In genomic region chr9:119257592-119257991, GRCh38 we compare ENCODE assay signal across 26 cellular contexts.
DNase-seq lines count a peak whose midpoint lies in the region; ATAC-seq, FAIRE-seq and TF ChIP-seq lines count a peak whose summit lies in the region.
"Had no signal": no experiment of that assay in that cellular context is flagged by ENCODE, and none has a peak within 500 bp of the region (broad histone marks: within the 10 kb centered on the region; RNA-seq: fewer than 3 reads in every experiment).

No MANE protein-coding gene starts in this region.

- H3K4ac ChIP-seq in H1 (replicated peaks; ENCODE audit: insufficient read length, low read depth, low read length) (no peak overlapping the region), mesendoderm (ENCODE audit: low read depth, low read length) (no peak overlapping the region)

- CTCF ChIA-PET in H1 (lab: Charles Lee; ENCODE audit: partially characterized antibody), result interaction anchor here (0.6 to 2.1 kb wide), 4 partner anchors 16 to 75 kb away, joined by 3 to 7 read pairs (median 3); no protein-coding TSS in a partner anchor

- no peak for TF ChIP-seq POLR2A in H1 (IDR thresholded peaks at IDR 0.05; ENCODE audit: control extremely low read depth in 1 of 2, low read depth in 2 of 2, low read length in 2 of 2)

- POLR2A ChIA-PET in H1 (lab: Charles Lee; ENCODE audit: partially characterized antibody), result no interaction called here

- peaks cover 0 to 11% of the 10 kb centered on the region in 2 experiments; a peak in 2 of 4 replicates for H3K79me2 ChIP-seq in H1 (ENCODE audit: control insufficient read depth in 1 of 2, insufficient read depth in 2 of 2, low read length in 2 of 2)
- H3K79me2 ChIP-seq in mesendoderm (ENCODE audit: control insufficient read depth, insufficient read depth, low read length), result no peaks in the 10 kb centered on the region

- peaks cover 0 to 2% of the 10 kb centered on the region in 2 experiments for H4K20me1 ChIP-seq in H1 (replicated peaks in 1 of 2; ENCODE audit: control insufficient read depth in 1 of 2, insufficient read depth in 2 of 2, low read length in 2 of 2)
- H4K20me1 ChIP-seq: BLaER1 treated with 17β-estradiol and CSF1 and Interleukin-3, amounts not matched to agents 10 nM and 100 nM had no signal

- no peak overlapping the region for H2BK5ac ChIP-seq in H1 (ENCODE audit: low read depth, low read length)
- no peak overlapping the region for H2BK5ac ChIP-seq in mesendoderm (ENCODE audit: low read length)

- no peak overlapping the region for H3K56ac ChIP-seq in H1 (replicated peaks; ENCODE audit: insufficient read length, low read depth, low read length)
- no peak overlapping the region for H3K56ac ChIP-seq in mesendoderm (ENCODE audit: low read length)

- H3K4me3 Mint-ChIP-seq in effector memory CD8-positive, alpha-beta T cell, result no peak overlapping the region
- H3K4me3 Mint-ChIP-seq: B cell; CD4-positive, alpha-beta T cell; CD8-positive, alpha-beta T cell had no signal

- TF ChIP-seq CTCF in H1 (IDR thresholded peaks at IDR 0.05; ENCODE audit: control extremely low read depth in 1 of 3, insufficient read depth in 1 of 3, low read depth in 1 of 3, low read length in 3 of 3), result no peak

- ATAC-seq in effector memory CD8-positive, alpha-beta T cell (replicated peaks), result no peak
- ATAC-seq: A549; CD8-positive, alpha-beta T cell had no signal

- WGBS in H1 (ENCODE audit: extremely low coverage in 1 of 2, insufficient coverage in 1 of 2, insufficient read length in 1 of 2, insufficient replicate concordance in 2 of 2, low coverage in 1 of 2, low lambda C conversion rate in 2 of 2, missing lambda C conversion rate in 1 of 2), 2 experiments, result 91% methylated on average over 4 of the region's 4 CpGs; no CpG with 5 or more reads in 1 of the 2 experiments
- no CpG with 5 or more reads among the region's 4 CpGs for WGBS in mesendoderm (ENCODE audit: extremely low coverage, insufficient coverage, low lambda C conversion rate)

- no peak overlapping the region for H4K5ac ChIP-seq in H1 (ENCODE audit: insufficient read length, low read depth, low read length)
- H4K5ac ChIP-seq in mesendoderm (ENCODE audit: low read length), result no peak overlapping the region

- 0 out of 2 replicates have a peak overlapping the region, but pooled peaks have one; percentile 25 for H2BK15ac ChIP-seq in H1 (ENCODE audit: low read length)
- no peak overlapping the region for H2BK15ac ChIP-seq in mesendoderm (replicated peaks; ENCODE audit: low read depth)

- no peak overlapping the region for H4K8ac ChIP-seq in H1 (ENCODE audit: extremely low read depth, insufficient read depth, low read length)
- no peak overlapping the region for H4K8ac ChIP-seq in mesendoderm (ENCODE audit: low read depth, low read length)

- in situ Hi-C loops in G401 (cut with HindIII; ENCODE audit: low sequenced_read_pairs), result no loop called here

- H3K36me3 Mint-ChIP-seq in effector memory CD8-positive, alpha-beta T cell (ENCODE audit: insufficient read depth), result no peaks in the 10 kb centered on the region
- H3K36me3 Mint-ChIP-seq: CD8-positive, alpha-beta T cell had no signal

- no peak overlapping the region for H3K4me2 ChIP-seq in H1 (ENCODE audit: insufficient read depth in 1 of 2, low read depth in 2 of 2, low read length in 2 of 2)
- H3K4me2 ChIP-seq in mesendoderm (ENCODE audit: low read length), result no peak overlapping the region
- H3K4me2 ChIP-seq: A549; BLaER1 treated with 17β-estradiol and CSF1 and Interleukin-3, amounts not matched to agents 10 nM and 100 nM had no signal

- no peaks in the 10 kb centered on the region for H3K36me3 ChIP-seq in H1 (ENCODE audit: control insufficient read depth in 2 of 4, insufficient read depth in 4 of 4, low read length in 3 of 4)
- no peaks in the 10 kb centered on the region for H3K36me3 ChIP-seq in mesendoderm (ENCODE audit: control insufficient read depth, insufficient read depth, low read length)
- H3K36me3 ChIP-seq: BLaER1 treated with 17β-estradiol and CSF1 and Interleukin-3, amounts not matched to agents 10 nM and 100 nM had no signal

- H3K4me3 ChIP-seq in H1 (ENCODE audit: extremely low read depth in 1 of 4, insufficient read depth in 2 of 4, low read depth in 3 of 4, low read length in 4 of 4) (no peak overlapping the region), mesendoderm (ENCODE audit: low read length) (no peak overlapping the region)
- H3K4me3 ChIP-seq: A549; BLaER1 treated with 17β-estradiol and CSF1 and Interleukin-3, amounts not matched to agents 10 nM and 100 nM had no signal

- TF ChIP-seq RAD21 in H1 (IDR thresholded peaks at IDR 0.05 in 1 of 2, conservative IDR thresholded peaks at IDR 0.05 in 1 of 2; ENCODE audit: low read depth in 2 of 2, low read length in 2 of 2), result no peak

- H2BK12ac ChIP-seq in H1 (ENCODE audit: low read depth, low read length), result no peak overlapping the region

- no peaks in the 10 kb centered on the region for H3K27me3 Mint-ChIP-seq in effector memory CD8-positive, alpha-beta T cell
- H3K27me3 Mint-ChIP-seq: B cell; CD4-positive, alpha-beta T cell had no signal

- H3K27me3 ChIP-seq in H1 (replicated peaks in 1 of 4; ENCODE audit: control insufficient read depth in 3 of 4, extremely low read depth in 1 of 4, insufficient read depth in 3 of 4, low read length in 3 of 4) (no peaks in the 10 kb centered on the region), mesendoderm (ENCODE audit: insufficient read depth, low read length, poor library complexity) (no peaks in the 10 kb centered on the region)
- H3K27me3 ChIP-seq: BLaER1 treated with 17β-estradiol and CSF1 and Interleukin-3, amounts not matched to agents 10 nM and 100 nM had no signal

- no peaks in the 10 kb centered on the region for H3K4me1 Mint-ChIP-seq in effector memory CD8-positive, alpha-beta T cell (ENCODE audit: low read depth in 2 of 2)
- H3K4me1 Mint-ChIP-seq: B cell had no signal

- TF ChIP-seq EP300 in H1 (IDR thresholded peaks at IDR 0.05; ENCODE audit: borderline replicate concordance in 1 of 2, low read depth in 2 of 2, low read length in 2 of 2), result no peak

- H4K91ac ChIP-seq in H1 (replicated peaks; ENCODE audit: insufficient read length, low read length), result no peak overlapping the region

- H3K18ac ChIP-seq in H1 (ENCODE audit: extremely low read depth, low read length) (no peak overlapping the region), mesendoderm (ENCODE audit: low read length) (no peak overlapping the region)

- H3K4me1 ChIP-seq in H1 (replicated peaks in 1 of 4; ENCODE audit: control insufficient read depth in 3 of 4, insufficient read depth in 4 of 4, low read length in 3 of 4), result peaks cover 0 to 3% (median 0%) of the 10 kb centered on the region in 4 experiments; a peak in 2 of 7 replicates
- no peaks in the 10 kb centered on the region for H3K4me1 ChIP-seq in mesendoderm (ENCODE audit: control insufficient read depth, low read depth, low read length)
- H3K4me1 ChIP-seq: A549; BLaER1 treated with 17β-estradiol and CSF1 and Interleukin-3, amounts not matched to agents 10 nM and 100 nM; Caco-2 had no signal

- no peaks in the 10 kb centered on the region for H3K23me2 ChIP-seq in H1 (ENCODE audit: low read depth, low read length)

- no peaks in the 10 kb centered on the region; the same call in 1 of the 2 replicates for H3K79me1 ChIP-seq in H1 (ENCODE audit: low read depth, low read length)
- no peaks in the 10 kb centered on the region for H3K79me1 ChIP-seq in mesendoderm (ENCODE audit: low read length)

- no peak overlapping the region for H3K14ac ChIP-seq in H1 (ENCODE audit: insufficient read length)

- H2BK120ac ChIP-seq in H1 (replicated peaks; ENCODE audit: low read depth, low read length), result no peak overlapping the region
- H2BK120ac ChIP-seq in mesendoderm (ENCODE audit: low read depth, low read length), result no peak overlapping the region

- H3K9me3 Mint-ChIP-seq in effector memory CD8-positive, alpha-beta T cell, result peaks cover 15 to 17% of the 10 kb centered on the region in 2 donors

- H3K23ac ChIP-seq in H1 (ENCODE audit: insufficient read length) (no peak overlapping the region), mesendoderm (ENCODE audit: low read length) (peak overlapping the region; percentile 87)

- H3K9me3 ChIP-seq in H1 (ENCODE audit: insufficient read depth in 2 of 2, low read depth in 1 of 2, low read length in 1 of 2), result no peaks in the 10 kb centered on the region
- H3K9me3 ChIP-seq: A549; BLaER1 treated with 17β-estradiol and CSF1 and Interleukin-3, amounts not matched to agents 10 nM and 100 nM; Caco-2 had no signal

- H3K27ac ChIP-seq in H1 (ENCODE audit: low read depth, low read length) (no peak overlapping the region), mesendoderm (ENCODE audit: low read depth, low read length) (no peak overlapping the region)
- H3K27ac ChIP-seq: 22Rv1; A549; BLaER1 treated with 17β-estradiol and CSF1 and Interleukin-3, amounts not matched to agents 10 nM and 100 nM; C4-2B had no signal

- no peak overlapping the region for H2BK20ac ChIP-seq in H1 (ENCODE audit: low read length)

- H3K9ac ChIP-seq in H1 (replicated peaks in 1 of 4; ENCODE audit: extremely low read depth in 1 of 4, low read depth in 3 of 4, low read length in 3 of 4) (no peak overlapping the region), mesendoderm (ENCODE audit: low read length) (no peak overlapping the region)
- H3K9ac ChIP-seq: BLaER1 treated with 17β-estradiol and CSF1 and Interleukin-3, amounts not matched to agents 10 nM and 100 nM had no signal

- no peak overlapping the region for H2AK5ac ChIP-seq in H1 (ENCODE audit: low read depth, low read length)
- no peak overlapping the region for H2AK5ac ChIP-seq in mesendoderm (ENCODE audit: low read length)

- H3K27ac Mint-ChIP-seq in effector memory CD8-positive, alpha-beta T cell, result no peak overlapping the region
- H3K27ac Mint-ChIP-seq: B cell; CD4-positive, alpha-beta T cell; CD8-positive, alpha-beta T cell had no signal

- no peak for FAIRE-seq in H1 (lab: Jason Lieb, UNC)
- FAIRE-seq: A549, D721Med, G401.6, GM12892, GM18507, GM19239 had no signal

- no peak overlapping the region for H2AFZ ChIP-seq in H1 (ENCODE audit: low read length)

- DNase-seq in NCI-H2171 (lab: John Stamatoyannopoulos, UW) (peak; percentile 10), H1 (ENCODE audit: low read depth in 1 of 2, low spot score in 2 of 2) (no peak), mesendoderm (no peak), retina (peak; percentile 41), G401 (ENCODE audit: low spot score) (no peak)
- DNase-seq in effector memory CD8-positive, alpha-beta T cell, result no peak
- DNase-seq in activated naive CD4-positive, alpha-beta T cell treated with Interleukin-2 at 50 U/mL for 16 hours, result no peak
- DNase-seq: AML-193; Caco-2; Calu3; CD4-positive, alpha-beta T cell; CD8-positive, alpha-beta T cell; DMS79; DND-41; EL; GF-D8 had no signal

TF ChIP-seq in H1, 55 proteins besides CTCF, POLR2A, EP300 and RAD21 (continues in another document):
- TF ChIP-seq YY1 (IDR thresholded peaks at IDR 0.05; ENCODE audit: low read depth, low read length) (no peak), TCF12 (IDR thresholded peaks at IDR 0.05; ENCODE audit: low read depth, low read length) (no peak), RBBP5 (IDR thresholded peaks at IDR 0.05; ENCODE audit: borderline replicate concordance, low read depth, low read length) (no peak), KDM1A (IDR thresholded peaks at IDR 0.05; ENCODE audit: borderline replicate concordance, low read length) (no peak), SP1 (IDR thresholded peaks at IDR 0.05; ENCODE audit: low read depth, low read length) (no peak), TBP (IDR thresholded peaks at IDR 0.05; ENCODE audit: low read depth, low read length) (no peak), NANOG (IDR thresholded peaks at IDR 0.05; ENCODE audit: insufficient read depth, low read depth, low read length, poor library complexity, severe bottlenecking) (no peak)

Comparison
In these comparisons a context has a peak if more than half of its experiments do, and no peak if none do; other contexts are left out.
1. DNase-seq: peak in NCI-H2171 (single experiment) and retina (single experiment); none in H1 (0 of 2), mesendoderm (single experiment), effector memory CD8-positive, alpha-beta T cell (0 of 3), G401 (single experiment) and activated naive CD4-positive, alpha-beta T cell treated with Interleukin-2 at 50 U/mL for 16 hours (single experiment).